Comparison of ENCODE assay signal across 1 cellular context in genomic region chr22:39454385-39454871, GRCh38.
TF ChIP-seq lines count a peak whose summit lies in the region.

No MANE protein-coding gene starts in this region.

TF ChIP-seq in SK-N-SH treated with all-trans-retinoic acid at 6 μM for 48 hours, 23 proteins besides CTCF, POLR2A, EP300 and RAD21:
- TF ChIP-seq SNAI2 (CRISPR knock-in tag; IDR thresholded peaks at IDR 0.05) (no peak), ARNTL (CRISPR knock-in tag; IDR thresholded peaks at IDR 0.05; ENCODE audit: borderline replicate concordance, low read depth) (no peak), CSDC2 (CRISPR knock-in tag; IDR thresholded peaks at IDR 0.05) (no peak), TCF4 (CRISPR knock-in tag; IDR thresholded peaks at IDR 0.05; ENCODE audit: borderline replicate concordance) (no peak), PPARA (CRISPR knock-in tag; IDR thresholded peaks at IDR 0.05; ENCODE audit: borderline replicate concordance) (no peak), ISL1 (CRISPR knock-in tag; IDR thresholded peaks at IDR 0.05) (no peak), ZNF565 (CRISPR knock-in tag; conservative IDR thresholded peaks at IDR 0.05; ENCODE audit: low read depth) (no peak), RARB (CRISPR knock-in tag; IDR thresholded peaks at IDR 0.05) (no peak), TOX (CRISPR knock-in tag; IDR thresholded peaks at IDR 0.05; ENCODE audit: borderline replicate concordance) (no peak)
- TF ChIP-seq, protein P1, sequence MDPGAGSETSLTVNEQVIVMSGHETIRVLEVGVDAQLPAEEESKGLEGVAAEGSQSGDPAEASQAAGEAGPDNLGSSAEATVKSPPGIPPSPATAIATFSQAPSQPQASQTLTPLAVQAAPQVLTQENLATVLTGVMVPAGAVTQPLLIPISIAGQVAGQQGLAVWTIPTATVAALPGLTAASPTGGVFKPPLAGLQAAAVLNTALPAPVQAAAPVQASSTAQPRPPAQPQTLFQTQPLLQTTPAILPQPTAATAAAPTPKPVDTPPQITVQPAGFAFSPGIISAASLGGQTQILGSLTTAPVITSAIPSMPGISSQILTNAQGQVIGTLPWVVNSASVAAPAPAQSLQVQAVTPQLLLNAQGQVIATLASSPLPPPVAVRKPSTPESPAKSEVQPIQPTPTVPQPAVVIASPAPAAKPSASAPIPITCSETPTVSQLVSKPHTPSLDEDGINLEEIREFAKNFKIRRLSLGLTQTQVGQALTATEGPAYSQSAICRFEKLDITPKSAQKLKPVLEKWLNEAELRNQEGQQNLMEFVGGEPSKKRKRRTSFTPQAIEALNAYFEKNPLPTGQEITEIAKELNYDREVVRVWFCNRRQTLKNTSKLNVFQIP (CRISPR knock-in tag; IDR thresholded peaks at IDR 0.05; ENCODE audit: borderline replicate concordance, low read depth), result no peak
- TF ChIP-seq, protein P2, sequence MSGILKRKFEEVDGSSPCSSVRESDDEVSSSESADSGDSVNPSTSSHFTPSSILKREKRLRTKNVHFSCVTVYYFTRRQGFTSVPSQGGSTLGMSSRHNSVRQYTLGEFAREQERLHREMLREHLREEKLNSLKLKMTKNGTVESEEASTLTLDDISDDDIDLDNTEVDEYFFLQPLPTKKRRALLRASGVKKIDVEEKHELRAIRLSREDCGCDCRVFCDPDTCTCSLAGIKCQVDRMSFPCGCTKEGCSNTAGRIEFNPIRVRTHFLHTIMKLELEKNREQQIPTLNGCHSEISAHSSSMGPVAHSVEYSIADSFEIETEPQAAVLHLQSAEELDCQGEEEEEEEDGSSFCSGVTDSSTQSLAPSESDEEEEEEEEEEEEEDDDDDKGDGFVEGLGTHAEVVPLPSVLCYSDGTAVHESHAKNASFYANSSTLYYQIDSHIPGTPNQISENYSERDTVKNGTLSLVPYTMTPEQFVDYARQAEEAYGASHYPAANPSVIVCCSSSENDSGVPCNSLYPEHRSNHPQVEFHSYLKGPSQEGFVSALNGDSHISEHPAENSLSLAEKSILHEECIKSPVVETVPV (CRISPR knock-in tag; IDR thresholded peaks at IDR 0.05), result no peak
- TF ChIP-seq, protein P3, sequence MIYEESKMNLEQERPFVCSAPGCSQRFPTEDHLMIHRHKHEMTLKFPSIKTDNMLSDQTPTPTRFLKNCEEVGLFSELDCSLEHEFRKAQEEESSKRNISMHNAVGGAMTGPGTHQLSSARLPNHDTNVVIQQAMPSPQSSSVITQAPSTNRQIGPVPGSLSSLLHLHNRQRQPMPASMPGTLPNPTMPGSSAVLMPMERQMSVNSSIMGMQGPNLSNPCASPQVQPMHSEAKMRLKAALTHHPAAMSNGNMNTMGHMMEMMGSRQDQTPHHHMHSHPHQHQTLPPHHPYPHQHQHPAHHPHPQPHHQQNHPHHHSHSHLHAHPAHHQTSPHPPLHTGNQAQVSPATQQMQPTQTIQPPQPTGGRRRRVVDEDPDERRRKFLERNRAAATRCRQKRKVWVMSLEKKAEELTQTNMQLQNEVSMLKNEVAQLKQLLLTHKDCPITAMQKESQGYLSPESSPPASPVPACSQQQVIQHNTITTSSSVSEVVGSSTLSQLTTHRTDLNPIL (CRISPR knock-in tag; IDR thresholded peaks at IDR 0.05; ENCODE audit: low read depth), result no peak
